13 cellular contexts compared by ENCODE assay signal in the genomic region with DNA sequence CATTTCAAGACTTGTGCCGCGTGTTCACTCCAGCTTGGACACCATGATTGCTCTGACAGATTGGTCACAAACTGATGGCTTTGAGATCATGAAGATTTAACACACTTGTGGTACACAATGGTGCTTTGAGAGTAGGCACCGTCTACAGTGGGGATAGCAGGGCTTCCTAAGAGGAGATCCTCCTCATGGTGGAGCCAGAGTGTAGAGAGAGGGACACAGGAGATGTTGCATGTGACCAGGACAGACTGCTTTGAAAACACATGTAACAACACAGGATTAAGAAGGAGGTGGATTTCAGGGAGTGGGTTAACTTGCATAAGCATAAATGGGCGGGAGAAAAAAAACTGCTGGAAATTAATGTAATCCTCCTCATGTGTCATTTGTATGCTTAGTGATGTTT.
DNase-seq lines count a peak whose midpoint lies in the region; ATAC-seq and TF ChIP-seq lines count a peak whose summit lies in the region.
"Had no signal": no experiment of that assay in that cellular context is flagged by ENCODE, and none has a peak within 500 bp of the region (broad histone marks: within the 10 kb centered on the region; RNA-seq: fewer than 3 reads in every experiment).

No MANE protein-coding gene starts in this region.

- H3K36me3 ChIP-seq in smooth muscle cell (ENCODE audit: low read depth) (no peaks in the 10 kb centered on the region), thyroid gland (no peaks in the 10 kb centered on the region)
- H3K36me3 ChIP-seq in CD8-positive, alpha-beta T cell (ENCODE audit: insufficient read depth, low read length), result no peaks in the 10 kb centered on the region
- H3K36me3 ChIP-seq: MG63 had no signal

- ATAC-seq in CD8-positive, alpha-beta T cell, result no peak

- H3F3A ChIP-seq in smooth muscle cell (ENCODE audit: low read depth), result peaks cover 3% of the 10 kb centered on the region

- no peaks in the 10 kb centered on the region for H3K4me1 ChIP-seq in smooth muscle cell (ENCODE audit: low read depth)
- no peaks in the 10 kb centered on the region for H3K4me1 ChIP-seq in CD8-positive, alpha-beta T cell (ENCODE audit: insufficient read depth, low read length)
- H3K4me1 ChIP-seq in thyroid gland, result no peaks in the 10 kb centered on the region

- peak overlapping the region; percentile 49 for H2AFZ ChIP-seq in smooth muscle cell (ENCODE audit: low read depth)

- H3K27me3 Mint-ChIP-seq in CD8-positive, alpha-beta T cell (ENCODE audit: low read depth), result no peaks in the 10 kb centered on the region

- H3K9ac ChIP-seq in smooth muscle cell (ENCODE audit: low read depth), result no peak overlapping the region

- POLR2A ChIA-PET in CD8-positive, alpha-beta T cell (lab: Charles Lee), result no interaction called here

- no peak overlapping the region for H3K4me3 Mint-ChIP-seq in CD8-positive, alpha-beta T cell
- H3K4me3 Mint-ChIP-seq: mesothelial cell of epicardium had no signal

- H3K4me3 ChIP-seq in smooth muscle cell, result no peak overlapping the region
- no peak overlapping the region for H3K4me3 ChIP-seq in CD8-positive, alpha-beta T cell (ENCODE audit: low read depth, low read length)
- H3K4me3 ChIP-seq in thyroid gland (replicated peaks in 1 of 3), result no peak overlapping the region
- H3K4me3 ChIP-seq: MG63 had no signal

- H3K36me3 Mint-ChIP-seq in CD8-positive, alpha-beta T cell, result no peaks in the 10 kb centered on the region
- H3K36me3 Mint-ChIP-seq: mesothelial cell of epicardium had no signal

- H3K27ac ChIP-seq in smooth muscle cell (ENCODE audit: low read depth), result no peak overlapping the region
- no peak overlapping the region for H3K27ac ChIP-seq in CD8-positive, alpha-beta T cell (ENCODE audit: low read depth, low read length)
- no peak overlapping the region for H3K27ac ChIP-seq in thyroid gland

- no peak overlapping the region for H3K4me2 ChIP-seq in smooth muscle cell

- H3K79me2 ChIP-seq in smooth muscle cell (ENCODE audit: low read depth), result no peaks in the 10 kb centered on the region

- intact Hi-C loops in CD8-positive, alpha-beta T cell (cut with DNase I, micrococcal nuclease), result loop anchor here in 1 of 2 experiments (2.0 kb wide), 1 partner anchor 20 kb away; no protein-coding TSS in a partner anchor
- intact Hi-C loops in thyroid gland (cut with DNase I), result no loop called here

- CTCF ChIA-PET in CD8-positive, alpha-beta T cell (lab: Charles Lee), result no interaction called here

- H3K27me3 ChIP-seq in smooth muscle cell (ENCODE audit: low read depth), result no peaks in the 10 kb centered on the region
- H3K27me3 ChIP-seq in CD8-positive, alpha-beta T cell (ENCODE audit: insufficient read depth, low read length), result no peaks in the 10 kb centered on the region
- H3K27me3 ChIP-seq in thyroid gland, result no peaks in the 10 kb centered on the region
- H3K27me3 ChIP-seq: MG63 had no signal

- H3K9me3 ChIP-seq in smooth muscle cell (replicated peaks; ENCODE audit: low read depth) (no peaks in the 10 kb centered on the region), thyroid gland (no peaks in the 10 kb centered on the region)
- no peaks in the 10 kb centered on the region for H3K9me3 ChIP-seq in CD8-positive, alpha-beta T cell (ENCODE audit: low read length)
- H3K9me3 ChIP-seq: MG63 had no signal

- no peak for TF ChIP-seq POLR2A in thyroid gland (IDR thresholded peaks at IDR 0.05)

- no peak overlapping the region for H3K27ac Mint-ChIP-seq in CD8-positive, alpha-beta T cell
- H3K27ac Mint-ChIP-seq: mesothelial cell of epicardium had no signal

- WGBS in smooth muscle cell (ENCODE audit: low lambda C conversion rate), result 83% methylated on average over 4 of the region's 4 CpGs
- 75 to 84% methylated on average over 4 of the region's 4 CpGs for WGBS in thyroid gland, 2 donors

- H3K9me3 Mint-ChIP-seq in CD8-positive, alpha-beta T cell, result no peaks in the 10 kb centered on the region
- H3K9me3 Mint-ChIP-seq: mesothelial cell of epicardium had no signal

- H4K20me1 ChIP-seq in smooth muscle cell (ENCODE audit: low read depth), result no peaks in the 10 kb centered on the region

- H3K4me1 Mint-ChIP-seq in CD8-positive, alpha-beta T cell (ENCODE audit: low read depth), result no peaks in the 10 kb centered on the region

- peak; percentile 15 for DNase-seq in NCI-H82 (lab: John Stamatoyannopoulos, UW)
- no peak for DNase-seq in NCI-H82 treated with DMSO at 0.1 percent for 48 hours (lab: John Stamatoyannopoulos, UW; ENCODE audit: unreplicated experiment)
- peak; percentile 70 for DNase-seq in NCI-H69 (lab: John Stamatoyannopoulos, UW)
- peak; percentile 19 for DNase-seq in globus pallidus (ENCODE audit: low spot score)
- DNase-seq in smooth muscle cell (lab: John Stamatoyannopoulos, UW; ENCODE audit: unreplicated experiment), result no peak
- no peak for DNase-seq in CD8-positive, alpha-beta T cell
- no peak for DNase-seq in thyroid gland
- no peak for DNase-seq in NOMO-1 (lab: John Stamatoyannopoulos, UW; ENCODE audit: unreplicated experiment in 2 of 2)
- DNase-seq: activated naive CD4-positive, alpha-beta T cell treated with Interleukin-2 at 50 U/mL for 16 hours; foreskin fibroblast; MG63; RPMI8226 had no signal

- TF ChIP-seq CTCF in smooth muscle cell (IDR thresholded peaks at IDR 0.05; ENCODE audit: borderline replicate concordance, insufficient read depth, poor library complexity, severe bottlenecking) (no peak), thyroid gland (IDR thresholded peaks at IDR 0.05) (no peak)
- no peak for TF ChIP-seq CTCF in CD8-positive, alpha-beta T cell (IDR thresholded peaks at IDR 0.05)

Comparison
In these comparisons a context has a peak if more than half of its experiments do, and no peak if none do; other contexts are left out.
1. DNase-seq: peak in NCI-H82 (single experiment), NCI-H69 (single experiment) and globus pallidus (single experiment); none in NCI-H82 treated with DMSO at 0.1 percent for 48 hours (single experiment), smooth muscle cell (single experiment), CD8-positive, alpha-beta T cell (0 of 7), thyroid gland (0 of 2) and NOMO-1 (0 of 2).